Comparison of ENCODE assay signal across 1 cellular context in the genomic region with DNA sequence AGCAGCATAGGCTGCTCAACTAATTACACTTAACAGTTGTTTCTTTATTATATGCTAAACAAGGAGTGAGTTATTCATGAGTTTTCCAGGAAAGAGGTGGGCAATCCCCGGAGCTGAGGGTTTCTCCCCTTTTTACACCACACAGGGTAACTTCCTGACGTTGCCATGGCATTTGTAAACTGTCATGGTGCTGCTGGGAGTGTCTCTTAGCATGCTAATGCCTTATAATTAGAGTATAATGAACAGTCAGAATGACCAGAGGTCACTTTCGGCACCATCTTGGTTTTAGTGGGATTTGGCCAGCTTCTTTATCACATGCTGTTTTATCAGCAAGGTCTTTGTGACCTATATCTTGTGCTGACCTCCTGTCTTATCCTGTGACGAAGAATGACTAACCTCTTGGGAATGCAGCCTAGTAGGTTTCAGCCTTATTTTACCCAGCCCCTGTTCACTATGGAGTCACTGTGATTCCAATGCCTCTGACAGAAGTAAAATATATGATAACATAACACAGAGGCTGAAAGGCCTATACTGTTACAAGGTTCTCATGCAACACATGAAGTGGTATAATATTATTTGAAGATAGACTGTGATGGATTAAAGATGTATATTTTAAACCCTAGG.
TF ChIP-seq lines count a peak whose summit lies in the region.

No MANE protein-coding gene starts in this region.

TF ChIP-seq in IMR-90, 13 proteins besides CTCF, POLR2A, EP300 and RAD21 (continued from another document):
- TF ChIP-seq, protein P1, sequence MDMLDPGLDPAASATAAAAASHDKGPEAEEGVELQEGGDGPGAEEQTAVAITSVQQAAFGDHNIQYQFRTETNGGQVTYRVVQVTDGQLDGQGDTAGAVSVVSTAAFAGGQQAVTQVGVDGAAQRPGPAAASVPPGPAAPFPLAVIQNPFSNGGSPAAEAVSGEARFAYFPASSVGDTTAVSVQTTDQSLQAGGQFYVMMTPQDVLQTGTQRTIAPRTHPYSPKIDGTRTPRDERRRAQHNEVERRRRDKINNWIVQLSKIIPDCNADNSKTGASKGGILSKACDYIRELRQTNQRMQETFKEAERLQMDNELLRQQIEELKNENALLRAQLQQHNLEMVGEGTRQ (IDR thresholded peaks at IDR 0.05; ENCODE audit: low read depth, low read length) = no peak
- no peak for TF ChIP-seq RCOR1 (IDR thresholded peaks at IDR 0.05; ENCODE audit: insufficient replicate concordance, low read length)
- no peak for TF ChIP-seq MXI1 (IDR thresholded peaks at IDR 0.05; ENCODE audit: borderline replicate concordance, low read depth, low read length)
- TF ChIP-seq MAZ (IDR thresholded peaks at IDR 0.05; ENCODE audit: borderline replicate concordance, low read depth, low read length) = no peak
- TF ChIP-seq CHD1 (IDR thresholded peaks at IDR 0.05; ENCODE audit: low read depth, low read length) = no peak
